ENCODE assay signal across 1 cellular context in the genomic region with DNA sequence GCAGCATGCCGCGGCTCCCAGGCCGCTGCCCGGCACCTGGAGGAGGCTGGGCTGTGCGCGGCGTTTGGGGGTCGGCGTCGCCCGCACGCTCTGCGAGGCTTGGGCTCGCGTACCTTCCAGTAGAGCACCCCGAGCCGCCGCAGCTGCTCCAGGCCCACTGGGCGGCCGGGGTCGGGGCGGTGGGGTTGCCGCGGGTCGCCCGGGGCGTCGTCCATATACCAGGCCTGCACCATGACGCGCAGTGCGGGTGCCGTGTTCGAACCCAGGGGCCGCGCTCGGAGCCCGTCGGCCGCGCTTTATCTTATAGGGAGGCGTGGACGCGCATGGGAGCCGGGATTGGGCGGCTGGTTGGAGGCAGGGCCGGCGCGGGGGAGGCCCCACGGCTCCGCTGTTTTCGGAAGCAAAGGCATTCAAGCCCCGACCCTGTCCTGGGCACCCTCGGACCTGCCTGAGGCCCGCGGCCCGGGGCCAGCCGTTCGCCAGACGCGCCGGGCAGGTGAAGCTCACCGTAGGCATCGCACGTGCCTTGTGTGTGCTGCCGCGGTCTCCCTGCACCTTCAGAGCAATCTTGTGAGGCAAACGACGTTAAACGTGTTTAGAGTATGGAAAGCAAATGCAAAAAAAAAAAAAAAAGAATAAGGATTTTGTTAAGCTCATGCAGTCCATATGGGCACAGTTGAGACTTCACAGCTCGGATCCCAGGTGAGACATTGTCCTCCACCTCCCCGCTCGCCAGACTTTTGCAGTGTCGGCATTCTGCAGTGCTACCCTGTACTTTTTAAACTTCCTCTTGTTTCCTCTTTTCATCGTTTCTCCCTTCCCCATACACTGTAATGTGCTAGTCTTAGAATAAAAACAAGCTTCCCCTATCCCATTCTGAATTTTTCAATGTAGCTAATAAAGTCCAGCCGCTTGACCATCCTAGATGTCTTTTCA.
A peak's percentile ranks its signal among the peaks of the same experiment; 100 is the strongest.
TF ChIP-seq lines count a peak whose summit lies in the region.

A gene with protein sequence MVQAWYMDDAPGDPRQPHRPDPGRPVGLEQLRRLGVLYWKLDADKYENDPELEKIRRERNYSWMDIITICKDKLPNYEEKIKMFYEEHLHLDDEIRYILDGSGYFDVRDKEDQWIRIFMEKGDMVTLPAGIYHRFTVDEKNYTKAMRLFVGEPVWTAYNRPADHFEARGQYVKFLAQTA (minus strand): TSS at position 277 of the 936 bp plus-strand sequence. CDS start 44 bp downstream, at position 233.

TF ChIP-seq in K562, 482 proteins besides CTCF, POLR2A, EP300 and RAD21 (continued from another document and continues in another):
- TF ChIP-seq, protein P1, sequence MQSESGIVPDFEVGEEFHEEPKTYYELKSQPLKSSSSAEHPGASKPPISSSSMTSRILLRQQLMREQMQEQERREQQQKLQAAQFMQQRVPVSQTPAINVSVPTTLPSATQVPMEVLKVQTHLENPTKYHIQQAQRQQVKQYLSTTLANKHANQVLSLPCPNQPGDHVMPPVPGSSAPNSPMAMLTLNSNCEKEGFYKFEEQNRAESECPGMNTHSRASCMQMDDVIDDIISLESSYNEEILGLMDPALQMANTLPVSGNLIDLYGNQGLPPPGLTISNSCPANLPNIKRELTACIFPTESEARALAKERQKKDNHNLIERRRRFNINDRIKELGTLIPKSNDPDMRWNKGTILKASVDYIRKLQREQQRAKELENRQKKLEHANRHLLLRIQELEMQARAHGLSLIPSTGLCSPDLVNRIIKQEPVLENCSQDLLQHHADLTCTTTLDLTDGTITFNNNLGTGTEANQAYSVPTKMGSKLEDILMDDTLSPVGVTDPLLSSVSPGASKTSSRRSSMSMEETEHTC (IDR thresholded peaks at IDR 0.05) = no peak
- TF ChIP-seq ADNP (tag; IDR thresholded peaks at IDR 0.05) (no peak), ETV5 (CRISPR knock-in tag; IDR thresholded peaks at IDR 0.05; ENCODE audit: low read depth) (peak; percentile 46; the same call in 1 of the 2 replicates), RUNX1 (IDR thresholded peaks at IDR 0.05; ENCODE audit: low read depth) (no peak), CBX5 (IDR thresholded peaks at IDR 0.05; ENCODE audit: borderline replicate concordance, low read depth) (no peak), YY1 (IDR thresholded peaks at IDR 0.05; ENCODE audit: borderline replicate concordance in 1 of 3, control insufficient read depth in 1 of 3, extremely low read depth in 1 of 3, insufficient read depth in 3 of 3, insufficient read length in 1 of 3, insufficient replicate concordance in 2 of 3, low read depth in 1 of 3, low read length in 2 of 3) (peak in 2 of 3 experiments; percentile 8 to 58), MCM3 (IDR thresholded peaks at IDR 0.05) (no peak), ARHGAP35 (IDR thresholded peaks at IDR 0.05; ENCODE audit: partially characterized antibody) (no peak), ZNF75A (CRISPR knock-in tag; IDR thresholded peaks at IDR 0.05) (peak; percentile 40; the same call in 1 of the 2 replicates), GABPB1 (CRISPR knock-in tag; IDR thresholded peaks at IDR 0.05) (peak; percentile 64), THRAP3 (IDR thresholded peaks at IDR 0.05; ENCODE audit: borderline replicate concordance) (no peak), RBFOX2 (IDR thresholded peaks at IDR 0.05; ENCODE audit: low read depth, low read length) (peak; percentile 94), NFE2 (IDR thresholded peaks at IDR 0.05; ENCODE audit: low read depth) (no peak), TBL1XR1 (IDR thresholded peaks at IDR 0.05; ENCODE audit: low read length in 2 of 2) (no peak), MED1 (CRISPR knock-in tag; IDR thresholded peaks at IDR 0.05; ENCODE audit: borderline replicate concordance) (no peak), HOXB6 (CRISPR knock-in tag; IDR thresholded peaks at IDR 0.05; ENCODE audit: borderline replicate concordance) (no peak), NEUROD1 (IDR thresholded peaks at IDR 0.05; ENCODE audit: borderline replicate concordance, low read depth, low read length, partially characterized antibody) (peak; percentile 30), PCBP2 (IDR thresholded peaks at IDR 0.05; ENCODE audit: low read depth, low read length, poor library complexity, severe bottlenecking) (no peak), NFE2L1 (tag; IDR thresholded peaks at IDR 0.05; ENCODE audit: borderline replicate concordance, low read depth) (no peak), SRF (CRISPR knock-in tag; IDR thresholded peaks at IDR 0.05) (peak in 1 of 2 experiments; percentile 52; a peak in 1 of 4 replicates), ZNF445 (CRISPR knock-in tag; IDR thresholded peaks at IDR 0.05; ENCODE audit: low read depth) (no peak)
- TF ChIP-seq, protein P2, sequence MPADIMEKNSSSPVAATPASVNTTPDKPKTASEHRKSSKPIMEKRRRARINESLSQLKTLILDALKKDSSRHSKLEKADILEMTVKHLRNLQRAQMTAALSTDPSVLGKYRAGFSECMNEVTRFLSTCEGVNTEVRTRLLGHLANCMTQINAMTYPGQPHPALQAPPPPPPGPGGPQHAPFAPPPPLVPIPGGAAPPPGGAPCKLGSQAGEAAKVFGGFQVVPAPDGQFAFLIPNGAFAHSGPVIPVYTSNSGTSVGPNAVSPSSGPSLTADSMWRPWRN (IDR thresholded peaks at IDR 0.05; ENCODE audit: low read depth) = no peak
- TF ChIP-seq, protein P3, sequence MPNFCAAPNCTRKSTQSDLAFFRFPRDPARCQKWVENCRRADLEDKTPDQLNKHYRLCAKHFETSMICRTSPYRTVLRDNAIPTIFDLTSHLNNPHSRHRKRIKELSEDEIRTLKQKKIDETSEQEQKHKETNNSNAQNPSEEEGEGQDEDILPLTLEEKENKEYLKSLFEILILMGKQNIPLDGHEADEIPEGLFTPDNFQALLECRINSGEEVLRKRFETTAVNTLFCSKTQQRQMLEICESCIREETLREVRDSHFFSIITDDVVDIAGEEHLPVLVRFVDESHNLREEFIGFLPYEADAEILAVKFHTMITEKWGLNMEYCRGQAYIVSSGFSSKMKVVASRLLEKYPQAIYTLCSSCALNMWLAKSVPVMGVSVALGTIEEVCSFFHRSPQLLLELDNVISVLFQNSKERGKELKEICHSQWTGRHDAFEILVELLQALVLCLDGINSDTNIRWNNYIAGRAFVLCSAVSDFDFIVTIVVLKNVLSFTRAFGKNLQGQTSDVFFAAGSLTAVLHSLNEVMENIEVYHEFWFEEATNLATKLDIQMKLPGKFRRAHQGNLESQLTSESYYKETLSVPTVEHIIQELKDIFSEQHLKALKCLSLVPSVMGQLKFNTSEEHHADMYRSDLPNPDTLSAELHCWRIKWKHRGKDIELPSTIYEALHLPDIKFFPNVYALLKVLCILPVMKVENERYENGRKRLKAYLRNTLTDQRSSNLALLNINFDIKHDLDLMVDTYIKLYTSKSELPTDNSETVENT (CRISPR knock-in tag; IDR thresholded peaks at IDR 0.05) = peak; percentile 50; the same call in 1 of the 2 replicates
- TF ChIP-seq, protein P4, sequence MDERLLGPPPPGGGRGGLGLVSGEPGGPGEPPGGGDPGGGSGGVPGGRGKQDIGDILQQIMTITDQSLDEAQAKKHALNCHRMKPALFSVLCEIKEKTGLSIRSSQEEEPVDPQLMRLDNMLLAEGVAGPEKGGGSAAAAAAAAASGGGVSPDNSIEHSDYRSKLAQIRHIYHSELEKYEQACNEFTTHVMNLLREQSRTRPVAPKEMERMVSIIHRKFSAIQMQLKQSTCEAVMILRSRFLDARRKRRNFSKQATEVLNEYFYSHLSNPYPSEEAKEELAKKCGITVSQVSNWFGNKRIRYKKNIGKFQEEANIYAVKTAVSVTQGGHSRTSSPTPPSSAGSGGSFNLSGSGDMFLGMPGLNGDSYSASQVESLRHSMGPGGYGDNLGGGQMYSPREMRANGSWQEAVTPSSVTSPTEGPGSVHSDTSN (CRISPR knock-in tag; IDR thresholded peaks at IDR 0.05; ENCODE audit: low read depth) = no peak
- TF ChIP-seq, protein P4 (tag; conservative IDR thresholded peaks at IDR 0.05; ENCODE audit: low read depth) = no peak
- TF ChIP-seq, protein P5, sequence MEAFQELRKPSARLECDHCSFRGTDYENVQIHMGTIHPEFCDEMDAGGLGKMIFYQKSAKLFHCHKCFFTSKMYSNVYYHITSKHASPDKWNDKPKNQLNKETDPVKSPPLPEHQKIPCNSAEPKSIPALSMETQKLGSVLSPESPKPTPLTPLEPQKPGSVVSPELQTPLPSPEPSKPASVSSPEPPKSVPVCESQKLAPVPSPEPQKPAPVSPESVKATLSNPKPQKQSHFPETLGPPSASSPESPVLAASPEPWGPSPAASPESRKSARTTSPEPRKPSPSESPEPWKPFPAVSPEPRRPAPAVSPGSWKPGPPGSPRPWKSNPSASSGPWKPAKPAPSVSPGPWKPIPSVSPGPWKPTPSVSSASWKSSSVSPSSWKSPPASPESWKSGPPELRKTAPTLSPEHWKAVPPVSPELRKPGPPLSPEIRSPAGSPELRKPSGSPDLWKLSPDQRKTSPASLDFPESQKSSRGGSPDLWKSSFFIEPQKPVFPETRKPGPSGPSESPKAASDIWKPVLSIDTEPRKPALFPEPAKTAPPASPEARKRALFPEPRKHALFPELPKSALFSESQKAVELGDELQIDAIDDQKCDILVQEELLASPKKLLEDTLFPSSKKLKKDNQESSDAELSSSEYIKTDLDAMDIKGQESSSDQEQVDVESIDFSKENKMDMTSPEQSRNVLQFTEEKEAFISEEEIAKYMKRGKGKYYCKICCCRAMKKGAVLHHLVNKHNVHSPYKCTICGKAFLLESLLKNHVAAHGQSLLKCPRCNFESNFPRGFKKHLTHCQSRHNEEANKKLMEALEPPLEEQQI (IDR thresholded peaks at IDR 0.05) = no peak
- TF ChIP-seq, protein P6, sequence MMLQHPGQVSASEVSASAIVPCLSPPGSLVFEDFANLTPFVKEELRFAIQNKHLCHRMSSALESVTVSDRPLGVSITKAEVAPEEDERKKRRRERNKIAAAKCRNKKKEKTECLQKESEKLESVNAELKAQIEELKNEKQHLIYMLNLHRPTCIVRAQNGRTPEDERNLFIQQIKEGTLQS (IDR thresholded peaks at IDR 0.05) = no peak
- TF ChIP-seq, protein P6 (CRISPR knock-in tag; conservative IDR thresholded peaks at IDR 0.05) = peak; percentile 71; the same call in 1 of the 2 replicates
- TF ChIP-seq, protein P7, sequence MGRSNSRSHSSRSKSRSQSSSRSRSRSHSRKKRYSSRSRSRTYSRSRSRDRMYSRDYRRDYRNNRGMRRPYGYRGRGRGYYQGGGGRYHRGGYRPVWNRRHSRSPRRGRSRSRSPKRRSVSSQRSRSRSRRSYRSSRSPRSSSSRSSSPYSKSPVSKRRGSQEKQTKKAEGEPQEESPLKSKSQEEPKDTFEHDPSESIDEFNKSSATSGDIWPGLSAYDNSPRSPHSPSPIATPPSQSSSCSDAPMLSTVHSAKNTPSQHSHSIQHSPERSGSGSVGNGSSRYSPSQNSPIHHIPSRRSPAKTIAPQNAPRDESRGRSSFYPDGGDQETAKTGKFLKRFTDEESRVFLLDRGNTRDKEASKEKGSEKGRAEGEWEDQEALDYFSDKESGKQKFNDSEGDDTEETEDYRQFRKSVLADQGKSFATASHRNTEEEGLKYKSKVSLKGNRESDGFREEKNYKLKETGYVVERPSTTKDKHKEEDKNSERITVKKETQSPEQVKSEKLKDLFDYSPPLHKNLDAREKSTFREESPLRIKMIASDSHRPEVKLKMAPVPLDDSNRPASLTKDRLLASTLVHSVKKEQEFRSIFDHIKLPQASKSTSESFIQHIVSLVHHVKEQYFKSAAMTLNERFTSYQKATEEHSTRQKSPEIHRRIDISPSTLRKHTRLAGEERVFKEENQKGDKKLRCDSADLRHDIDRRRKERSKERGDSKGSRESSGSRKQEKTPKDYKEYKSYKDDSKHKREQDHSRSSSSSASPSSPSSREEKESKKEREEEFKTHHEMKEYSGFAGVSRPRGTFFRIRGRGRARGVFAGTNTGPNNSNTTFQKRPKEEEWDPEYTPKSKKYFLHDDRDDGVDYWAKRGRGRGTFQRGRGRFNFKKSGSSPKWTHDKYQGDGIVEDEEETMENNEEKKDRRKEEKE (IDR thresholded peaks at IDR 0.05; ENCODE audit: borderline replicate concordance in 1 of 2, control insufficient read depth in 1 of 2, low read depth in 2 of 2, low read length in 1 of 2) = no peak
- TF ChIP-seq, protein P8, sequence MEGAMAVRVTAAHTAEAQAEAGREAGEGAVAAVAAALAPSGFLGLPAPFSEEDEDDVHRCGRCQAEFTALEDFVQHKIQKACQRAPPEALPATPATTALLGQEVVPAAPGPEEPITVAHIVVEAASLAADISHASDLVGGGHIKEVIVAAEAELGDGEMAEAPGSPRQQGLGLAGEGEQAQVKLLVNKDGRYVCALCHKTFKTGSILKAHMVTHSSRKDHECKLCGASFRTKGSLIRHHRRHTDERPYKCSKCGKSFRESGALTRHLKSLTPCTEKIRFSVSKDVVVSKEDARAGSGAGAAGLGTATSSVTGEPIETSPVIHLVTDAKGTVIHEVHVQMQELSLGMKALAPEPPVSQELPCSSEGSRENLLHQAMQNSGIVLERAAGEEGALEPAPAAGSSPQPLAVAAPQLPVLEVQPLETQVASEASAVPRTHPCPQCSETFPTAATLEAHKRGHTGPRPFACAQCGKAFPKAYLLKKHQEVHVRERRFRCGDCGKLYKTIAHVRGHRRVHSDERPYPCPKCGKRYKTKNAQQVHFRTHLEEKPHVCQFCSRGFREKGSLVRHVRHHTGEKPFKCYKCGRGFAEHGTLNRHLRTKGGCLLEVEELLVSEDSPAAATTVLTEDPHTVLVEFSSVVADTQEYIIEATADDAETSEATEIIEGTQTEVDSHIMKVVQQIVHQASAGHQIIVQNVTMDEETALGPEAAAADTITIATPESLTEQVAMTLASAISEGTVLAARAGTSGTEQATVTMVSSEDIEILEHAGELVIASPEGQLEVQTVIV (CRISPR knock-in tag; IDR thresholded peaks at IDR 0.05; ENCODE audit: borderline replicate concordance) = no peak
- TF ChIP-seq, protein P9, sequence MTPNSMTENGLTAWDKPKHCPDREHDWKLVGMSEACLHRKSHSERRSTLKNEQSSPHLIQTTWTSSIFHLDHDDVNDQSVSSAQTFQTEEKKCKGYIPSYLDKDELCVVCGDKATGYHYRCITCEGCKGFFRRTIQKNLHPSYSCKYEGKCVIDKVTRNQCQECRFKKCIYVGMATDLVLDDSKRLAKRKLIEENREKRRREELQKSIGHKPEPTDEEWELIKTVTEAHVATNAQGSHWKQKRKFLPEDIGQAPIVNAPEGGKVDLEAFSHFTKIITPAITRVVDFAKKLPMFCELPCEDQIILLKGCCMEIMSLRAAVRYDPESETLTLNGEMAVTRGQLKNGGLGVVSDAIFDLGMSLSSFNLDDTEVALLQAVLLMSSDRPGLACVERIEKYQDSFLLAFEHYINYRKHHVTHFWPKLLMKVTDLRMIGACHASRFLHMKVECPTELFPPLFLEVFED (CRISPR knock-in tag; conservative IDR thresholded peaks at IDR 0.05) = no peak
